ENCODE assay signal across 8 cellular contexts in the genomic region with DNA sequence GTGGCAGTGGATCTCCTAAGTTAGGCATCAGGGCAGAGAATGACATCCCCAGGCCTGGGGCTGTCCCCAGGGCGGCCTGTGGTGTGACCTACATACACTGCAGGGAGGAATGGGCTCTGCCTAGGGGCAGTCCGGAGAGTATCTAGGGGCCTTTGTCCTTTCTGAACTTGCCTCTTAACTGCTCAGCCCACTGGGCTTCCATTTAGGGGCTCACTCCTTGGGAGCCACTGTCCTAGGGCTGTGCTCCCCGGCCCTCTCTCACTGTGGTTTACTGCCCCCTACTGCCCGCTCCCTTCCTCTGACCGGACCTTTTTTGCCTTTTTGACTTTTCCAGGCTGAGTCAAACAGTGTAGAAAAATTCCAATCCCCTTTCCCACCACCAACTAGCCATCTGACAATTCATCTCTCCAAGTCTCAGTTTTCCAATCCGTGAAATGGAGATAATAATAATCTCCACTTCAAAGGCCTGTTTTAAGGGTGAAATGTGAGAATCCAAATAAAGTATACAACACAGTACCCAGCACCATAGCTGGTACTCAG.
DNase-seq lines count a peak whose midpoint lies in the region; ATAC-seq, FAIRE-seq and TF ChIP-seq lines count a peak whose summit lies in the region.

No MANE protein-coding gene starts in this region.

- no peaks in the 10 kb centered on the region for H3K79me2 ChIP-seq in HepG2 (ENCODE audit: insufficient read depth, low read length)

- no peak for TF ChIP-seq POLR2A in HepG2 (IDR thresholded peaks at IDR 0.05; ENCODE audit: insufficient read depth in 1 of 2, low read depth in 2 of 2, low read length in 2 of 2)

- no peaks in the 10 kb centered on the region for H3K27me3 ChIP-seq in HepG2 (ENCODE audit: control insufficient read depth in 1 of 2, insufficient read depth in 2 of 2, low read length in 2 of 2)

- BruUV-seq in HepG2 (replicated peaks; lab: Mats Ljungman, UMichigan), result no TSS peak

- peak; percentile 82 for FAIRE-seq in HepG2 (lab: Jason Lieb, UNC)

- no peak overlapping the region for H2AFZ ChIP-seq in HepG2 (ENCODE audit: low read length)

- H3K9ac ChIP-seq in HepG2 (ENCODE audit: insufficient read depth, low read depth, low read length), result no peak overlapping the region

- no peaks in the 10 kb centered on the region for H3K36me3 ChIP-seq in HepG2 (replicated peaks in 1 of 2; ENCODE audit: control insufficient read depth in 1 of 2, insufficient read depth in 2 of 2, low read length in 2 of 2)

- in situ Hi-C loops in HepG2 (cut with HindIII; ENCODE audit: extremely low pct_ligation_motif_present, low pct_unique_long_range_greater_than_20kb), result loop anchor here (5.0 kb wide), 1 partner anchor 231 kb away; no protein-coding TSS in a partner anchor

- TF ChIP-seq EP300 in HepG2 (IDR thresholded peaks at IDR 0.05; ENCODE audit: low read depth in 2 of 2, low read length in 2 of 2) (no peak), HepG2 (CRISPR knock-in tag; IDR thresholded peaks at IDR 0.05; ENCODE audit: borderline replicate concordance) (no peak)

- peak; percentile 45 for DNase-seq in DMS153 treated with DMSO at 0.1 percent for 48 hours (lab: John Stamatoyannopoulos, UW; ENCODE audit: unreplicated experiment)
- DNase-seq in DMS153 (lab: John Stamatoyannopoulos, UW), result no peak
- peak; percentile 3 for DNase-seq in NCI-H146 treated with DMSO at 0.1 percent for 48 hours (lab: John Stamatoyannopoulos, UW; ENCODE audit: unreplicated experiment)
- peak; percentile 15 for DNase-seq in activated CD4-positive, alpha-beta T cell treated with anti-CD3 and anti-CD28 coated beads for 1 hour
- DNase-seq in coronary artery (ENCODE audit: low spot score), result peak; percentile 79
- peak; percentile 64 for DNase-seq in HepG2 (ENCODE audit: low spot score)
- DNase-seq in stimulated activated CD4-positive, alpha-beta T cell treated with anti-CD3 and anti-CD28 coated beads, TNF-alpha, amount 100 ng/mL, for 4 hours (ENCODE audit: low read depth in 3 of 3), result peak; percentile 8 to 17 (median 11)
- no peak for DNase-seq in 8988T

- H3K4me2 ChIP-seq in HepG2 (ENCODE audit: low read depth, low read length), result no peak overlapping the region

- TF ChIP-seq RAD21 in HepG2 (CRISPR knock-in tag; IDR thresholded peaks at IDR 0.05), result peak; percentile 93

- no peaks in the 10 kb centered on the region for H4K20me1 ChIP-seq in HepG2 (ENCODE audit: insufficient read depth, low read length)

- ATAC-seq in HepG2, result peak; percentile 93

- H3K4me3 ChIP-seq in coronary artery (no peak overlapping the region), HepG2 (replicated peaks in 1 of 3; ENCODE audit: insufficient read depth in 1 of 3, low read depth in 2 of 3, low read length in 3 of 3) (no peak overlapping the region)

- H3K27ac ChIP-seq in coronary artery (no peak overlapping the region), HepG2 (ENCODE audit: extremely low read length, insufficient read depth, low read length) (no peak overlapping the region)

- CTCF ChIA-PET in HepG2 (lab: Yijun Ruan, JAX; ENCODE audit: low intra/inter-chr PET ratio, low total read pairs), result interaction anchor here (1.3 to 2.8 kb wide), 4 partner anchors 233 to 309 kb away, joined by 3 to 56 read pairs (median 8); partner anchors contain the start of genes ERI2 and REXO5

- H3K4me1 ChIP-seq in HepG2 (ENCODE audit: insufficient read depth, low read length), result peaks cover 8% of the 10 kb centered on the region; the same call in 1 of the 2 replicates

- 1% methylated on average over 4 of the region's 6 CpGs for WGBS in HepG2 (ENCODE audit: low lambda C conversion rate)

- H3K9me3 ChIP-seq in HepG2 (ENCODE audit: low read length), result no peaks in the 10 kb centered on the region

- TF ChIP-seq CTCF in coronary artery (IDR thresholded peaks at IDR 0.05), result peak; percentile 72
- TF ChIP-seq CTCF in HepG2 (CRISPR knock-in tag; IDR thresholded peaks at IDR 0.05), result peak; percentile 96

- POLR2A ChIA-PET in HepG2 (lab: Yijun Ruan, JAX), result no interaction called here

- intact Hi-C loops in HepG2 (cut with micrococcal nuclease; ENCODE audit: unreplicated experiment), result loop anchor here (1.0 kb wide), 2 partner anchors 233 to 284 kb away; no protein-coding TSS in a partner anchor

TF ChIP-seq in HepG2, 621 proteins besides CTCF, POLR2A, EP300 and RAD21 (continues in another document):
- no peak for TF ChIP-seq GATAD1 (CRISPR knock-in tag; IDR thresholded peaks at IDR 0.05)
- TF ChIP-seq, protein P1, sequence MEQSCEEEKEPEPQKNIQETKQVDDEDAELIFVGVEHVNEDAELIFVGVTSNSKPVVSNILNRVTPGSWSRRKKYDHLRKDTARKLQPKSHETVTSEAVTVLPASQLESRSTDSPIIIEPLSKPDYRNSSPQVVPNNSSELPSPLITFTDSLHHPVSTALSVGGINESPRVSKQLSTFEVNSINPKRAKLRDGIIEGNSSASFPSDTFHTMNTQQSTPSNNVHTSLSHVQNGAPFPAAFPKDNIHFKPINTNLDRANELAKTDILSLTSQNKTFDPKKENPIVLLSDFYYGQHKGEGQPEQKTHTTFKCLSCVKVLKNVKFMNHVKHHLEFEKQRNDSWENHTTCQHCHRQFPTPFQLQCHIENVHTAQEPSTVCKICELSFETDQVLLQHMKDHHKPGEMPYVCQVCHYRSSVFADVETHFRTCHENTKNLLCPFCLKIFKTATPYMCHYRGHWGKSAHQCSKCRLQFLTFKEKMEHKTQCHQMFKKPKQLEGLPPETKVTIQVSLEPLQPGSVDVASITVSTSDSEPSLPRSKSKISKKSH (CRISPR knock-in tag; IDR thresholded peaks at IDR 0.05; ENCODE audit: borderline replicate concordance), result peak; percentile 42; the same call in 1 of the 2 replicates
- peak; percentile 38 for TF ChIP-seq YY1 (IDR thresholded peaks at IDR 0.05; ENCODE audit: insufficient read depth, insufficient replicate concordance, low read depth, low read length)
- TF ChIP-seq, protein P2, sequence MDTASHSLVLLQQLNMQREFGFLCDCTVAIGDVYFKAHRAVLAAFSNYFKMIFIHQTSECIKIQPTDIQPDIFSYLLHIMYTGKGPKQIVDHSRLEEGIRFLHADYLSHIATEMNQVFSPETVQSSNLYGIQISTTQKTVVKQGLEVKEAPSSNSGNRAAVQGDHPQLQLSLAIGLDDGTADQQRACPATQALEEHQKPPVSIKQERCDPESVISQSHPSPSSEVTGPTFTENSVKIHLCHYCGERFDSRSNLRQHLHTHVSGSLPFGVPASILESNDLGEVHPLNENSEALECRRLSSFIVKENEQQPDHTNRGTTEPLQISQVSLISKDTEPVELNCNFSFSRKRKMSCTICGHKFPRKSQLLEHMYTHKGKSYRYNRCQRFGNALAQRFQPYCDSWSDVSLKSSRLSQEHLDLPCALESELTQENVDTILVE (CRISPR knock-in tag; IDR thresholded peaks at IDR 0.05), result no peak
- TF ChIP-seq HCFC1 (IDR thresholded peaks at IDR 0.05; ENCODE audit: low read depth, low read length), result no peak
- 0 out of 2 replicates have a peak, but pooled peaks have one; percentile 23 for TF ChIP-seq TOE1 (CRISPR knock-in tag; IDR thresholded peaks at IDR 0.05)
- TF ChIP-seq ZSCAN22 (CRISPR knock-in tag; IDR thresholded peaks at IDR 0.05), result peak; percentile 46; the same call in 1 of the 2 replicates
- peak; percentile 57; the same call in 1 of the 2 replicates for TF ChIP-seq EHMT2 (IDR thresholded peaks at IDR 0.05; ENCODE audit: borderline replicate concordance, low read depth, low read length)
- peak; percentile 79 for TF ChIP-seq KDM1A (CRISPR knock-in tag; IDR thresholded peaks at IDR 0.05)
- TF ChIP-seq ZNF124 (CRISPR knock-in tag; IDR thresholded peaks at IDR 0.05), result 0 out of 2 replicates have a peak, but pooled peaks have one; percentile 47
- peak; percentile 96 for TF ChIP-seq ZNF629 (CRISPR knock-in tag; conservative IDR thresholded peaks at IDR 0.05)
- TF ChIP-seq ZNF572 (CRISPR knock-in tag; IDR thresholded peaks at IDR 0.05), result no peak
- 0 out of 2 replicates have a peak, but pooled peaks have one; percentile 18 for TF ChIP-seq SPEN (CRISPR knock-in tag; IDR thresholded peaks at IDR 0.05; ENCODE audit: low read depth)
- no peak for TF ChIP-seq SMAD3 (CRISPR knock-in tag; IDR thresholded peaks at IDR 0.05)
- TF ChIP-seq, protein P3, sequence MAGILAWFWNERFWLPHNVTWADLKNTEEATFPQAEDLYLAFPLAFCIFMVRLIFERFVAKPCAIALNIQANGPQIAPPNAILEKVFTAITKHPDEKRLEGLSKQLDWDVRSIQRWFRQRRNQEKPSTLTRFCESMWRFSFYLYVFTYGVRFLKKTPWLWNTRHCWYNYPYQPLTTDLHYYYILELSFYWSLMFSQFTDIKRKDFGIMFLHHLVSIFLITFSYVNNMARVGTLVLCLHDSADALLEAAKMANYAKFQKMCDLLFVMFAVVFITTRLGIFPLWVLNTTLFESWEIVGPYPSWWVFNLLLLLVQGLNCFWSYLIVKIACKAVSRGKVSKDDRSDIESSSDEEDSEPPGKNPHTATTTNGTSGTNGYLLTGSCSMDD (CRISPR knock-in tag; IDR thresholded peaks at IDR 0.05), result no peak
- TF ChIP-seq ZFP41 (CRISPR knock-in tag; IDR thresholded peaks at IDR 0.05; ENCODE audit: borderline replicate concordance), result no peak
- TF ChIP-seq ZNF441 (CRISPR knock-in tag; IDR thresholded peaks at IDR 0.05; ENCODE audit: borderline replicate concordance), result 0 out of 2 replicates have a peak, but pooled peaks have one; percentile 17
- TF ChIP-seq, protein P4, sequence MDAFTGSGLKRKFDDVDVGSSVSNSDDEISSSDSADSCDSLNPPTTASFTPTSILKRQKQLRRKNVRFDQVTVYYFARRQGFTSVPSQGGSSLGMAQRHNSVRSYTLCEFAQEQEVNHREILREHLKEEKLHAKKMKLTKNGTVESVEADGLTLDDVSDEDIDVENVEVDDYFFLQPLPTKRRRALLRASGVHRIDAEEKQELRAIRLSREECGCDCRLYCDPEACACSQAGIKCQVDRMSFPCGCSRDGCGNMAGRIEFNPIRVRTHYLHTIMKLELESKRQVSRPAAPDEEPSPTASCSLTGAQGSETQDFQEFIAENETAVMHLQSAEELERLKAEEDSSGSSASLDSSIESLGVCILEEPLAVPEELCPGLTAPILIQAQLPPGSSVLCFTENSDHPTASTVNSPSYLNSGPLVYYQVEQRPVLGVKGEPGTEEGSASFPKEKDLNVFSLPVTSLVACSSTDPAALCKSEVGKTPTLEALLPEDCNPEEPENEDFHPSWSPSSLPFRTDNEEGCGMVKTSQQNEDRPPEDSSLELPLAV (CRISPR knock-in tag; conservative IDR thresholded peaks at IDR 0.05; ENCODE audit: low read depth), result no peak
- TF ChIP-seq ZNF367 (CRISPR knock-in tag; IDR thresholded peaks at IDR 0.05; ENCODE audit: borderline replicate concordance), result no peak
- 0 out of 2 replicates have a peak, but pooled peaks have one; percentile 28 for TF ChIP-seq ZNF644 (CRISPR knock-in tag; IDR thresholded peaks at IDR 0.05; ENCODE audit: low read depth)
- TF ChIP-seq ZBTB7B (CRISPR knock-in tag; IDR thresholded peaks at IDR 0.05), result peak; percentile 35; the same call in 1 of the 2 replicates
- TF ChIP-seq ZNF263 (CRISPR knock-in tag; IDR thresholded peaks at IDR 0.05), result peak; percentile 98
- peak; percentile 82 for TF ChIP-seq ZMYM3 (CRISPR knock-in tag; IDR thresholded peaks at IDR 0.05)
- no peak for TF ChIP-seq KDM5B (CRISPR knock-in tag; IDR thresholded peaks at IDR 0.05; ENCODE audit: borderline replicate concordance)

Comparison
In these comparisons a context has a peak if more than half of its experiments do, and no peak if none do; other contexts are left out.
1. DNase-seq: peak in DMS153 treated with DMSO at 0.1 percent for 48 hours (single experiment), NCI-H146 treated with DMSO at 0.1 percent for 48 hours (single experiment), activated CD4-positive, alpha-beta T cell treated with anti-CD3 and anti-CD28 coated beads for 1 hour (single experiment), coronary artery (single experiment), HepG2 (single experiment) and stimulated activated CD4-positive, alpha-beta T cell treated with anti-CD3 and anti-CD28 coated beads, TNF-alpha, amount 100 ng/mL, for 4 hours (3 of 3); none in DMS153 (single experiment) and 8988T (single experiment).